Comparison of ENCODE assay signal across 8 cellular contexts in genomic region chr19:43560687-43561086, GRCh38. TPM values are rescaled to one million over a fixed set of nuclear protein-coding genes. Genes with fewer than 3 reads are reported as not detected.
DNase-seq lines count a peak whose midpoint lies in the region; ATAC-seq and TF ChIP-seq lines count a peak whose summit lies in the region.

No MANE protein-coding gene starts in this region.

- H2BK15ac ChIP-seq in mesenchymal stem cell (ENCODE audit: low read depth, poor library complexity, severe bottlenecking): no peak overlapping the region

- H3K27ac Mint-ChIP-seq in Caco-2 (ENCODE audit: unreplicated experiment) (no peak overlapping the region), IgD-negative memory B cell (peak overlapping the region; percentile 45 to 91 (median 55))
- H3K27ac Mint-ChIP-seq in activated naive CD4-positive, alpha-beta T cell treated with anti-CD3 and anti-CD28 coated beads, Interleukin-2, amount 50 U/mL, for 24 hours: peak overlapping the region; percentile 83

- H3K36me3 ChIP-seq in Caco-2 (ENCODE audit: control insufficient read depth, insufficient read depth, low read length) (peaks cover 2% of the 10 kb centered on the region), mesenchymal stem cell (ENCODE audit: control insufficient read depth in 1 of 2, insufficient read depth in 2 of 2, low read depth in 1 of 2, low read length in 2 of 2) (peaks cover 14 to 34% of the 10 kb centered on the region in 2 experiments)

- 74% methylated on average over 6 of the region's 6 CpGs for WGBS in mesenchymal stem cell

- H3K4me1 Mint-ChIP-seq in Caco-2 (ENCODE audit: low read depth, unreplicated experiment) (no peaks in the 10 kb centered on the region), IgD-negative memory B cell (peaks cover 21 to 35% (median 31%) of the 10 kb centered on the region in 3 donors)
- peaks cover 60% of the 10 kb centered on the region for H3K4me1 Mint-ChIP-seq in activated naive CD4-positive, alpha-beta T cell treated with anti-CD3 and anti-CD28 coated beads, Interleukin-2, amount 50 U/mL, for 24 hours

- H2BK5ac ChIP-seq in mesenchymal stem cell (ENCODE audit: low read depth, low read length, poor library complexity, severe bottlenecking): no peak overlapping the region

- H2AFZ ChIP-seq in mesenchymal stem cell (ENCODE audit: low read depth, low read length): no peak overlapping the region

- H3K4me3 Mint-ChIP-seq in Caco-2 (ENCODE audit: unreplicated experiment): no peak overlapping the region
- peak overlapping the region in 2 of 4 donors; percentile 11 to 65 for H3K4me3 Mint-ChIP-seq in IgD-negative memory B cell
- H3K4me3 Mint-ChIP-seq in activated naive CD4-positive, alpha-beta T cell treated with anti-CD3 and anti-CD28 coated beads, Interleukin-2, amount 50 U/mL, for 24 hours: peak overlapping the region; percentile 36

- CTCF ChIA-PET in Caco-2 (lab: Charles Lee): interaction anchor here (0.6 to 0.7 kb wide), 2 partner anchors 164 to 179 kb away, joined by 3 read pairs; no protein-coding TSS in a partner anchor

- H3K27me3 ChIP-seq in Caco-2 (replicated peaks; ENCODE audit: control insufficient read depth, insufficient read depth, low read length) (no peaks in the 10 kb centered on the region), mesenchymal stem cell (ENCODE audit: control insufficient read depth in 1 of 2, insufficient read depth in 1 of 2, low read length in 2 of 2) (no peaks in the 10 kb centered on the region)

- no peak overlapping the region for H3K23ac ChIP-seq in mesenchymal stem cell (ENCODE audit: low read length in 2 of 2)

- H3K14ac ChIP-seq in mesenchymal stem cell (ENCODE audit: low read length in 2 of 2): no peak overlapping the region

- peak overlapping the region; percentile 29 for H4K8ac ChIP-seq in mesenchymal stem cell (ENCODE audit: low read length)

- H3K27me3 Mint-ChIP-seq in Caco-2 (ENCODE audit: insufficient read depth, unreplicated experiment) (no peaks in the 10 kb centered on the region), IgD-negative memory B cell (peaks cover 2% of the 10 kb centered on the region)
- no peaks in the 10 kb centered on the region for H3K27me3 Mint-ChIP-seq in activated naive CD4-positive, alpha-beta T cell treated with anti-CD3 and anti-CD28 coated beads, Interleukin-2, amount 50 U/mL, for 24 hours

- no peak overlapping the region for H2BK120ac ChIP-seq in mesenchymal stem cell (ENCODE audit: low read depth, low read length)

- H3K4me3 ChIP-seq in Caco-2 (ENCODE audit: low read depth, low read length) (no peak overlapping the region), mesenchymal stem cell (ENCODE audit: insufficient read depth in 1 of 2, low read depth in 1 of 2, low read length in 2 of 2) (no peak overlapping the region)

- peaks cover 30% of the 10 kb centered on the region for H3K36me3 Mint-ChIP-seq in Caco-2 (ENCODE audit: insufficient read depth, unreplicated experiment)
- peaks cover 13% of the 10 kb centered on the region for H3K36me3 Mint-ChIP-seq in IgD-negative memory B cell
- peaks cover 7% of the 10 kb centered on the region for H3K36me3 Mint-ChIP-seq in activated naive CD4-positive, alpha-beta T cell treated with anti-CD3 and anti-CD28 coated beads, Interleukin-2, amount 50 U/mL, for 24 hours

- BruUV-seq in Caco-2 (replicated peaks; lab: Mats Ljungman, UMichigan): no TSS peak

- peak overlapping the region in 1 of 2 experiments; percentile 25 for H3K18ac ChIP-seq in mesenchymal stem cell (ENCODE audit: low read depth in 1 of 2, low read length in 2 of 2)

- peak in 1 of 2 experiments; percentile 37 for TF ChIP-seq CTCF in Caco-2 (IDR thresholded peaks at IDR 0.05; ENCODE audit: insufficient read depth in 1 of 2, low read depth in 1 of 2, low read length in 1 of 2, severe bottlenecking in 1 of 2, unreplicated experiment in 1 of 2)

- DNase-seq in Caco-2 (peak; percentile 54 to 55), mesenchymal stem cell (peak; percentile 66), mucosa of gallbladder (ENCODE audit: low spot score) (no peak), AML-193 (lab: John Stamatoyannopoulos, UW) (no peak)

- ATAC-seq in HG03439 (IDR thresholded peaks at IDR 0.05; ENCODE audit: unreplicated experiment) (no peak), GM21526 (IDR thresholded peaks at IDR 0.05; ENCODE audit: low FRiP score, unreplicated experiment) (no peak)

- H3K4me2 ChIP-seq in mesenchymal stem cell (ENCODE audit: low read length, poor library complexity, severe bottlenecking): no peak overlapping the region

- H2AK5ac ChIP-seq in mesenchymal stem cell (ENCODE audit: low read length, severe bottlenecking): no peak overlapping the region

- POLR2A ChIA-PET in Caco-2 (lab: Charles Lee): no interaction called here

- H3K9me3 Mint-ChIP-seq in Caco-2 (ENCODE audit: unreplicated experiment) (no peaks in the 10 kb centered on the region), IgD-negative memory B cell (peaks cover 0 to 1% (median 0%) of the 10 kb centered on the region in 3 donors)
- no peaks in the 10 kb centered on the region for H3K9me3 Mint-ChIP-seq in activated naive CD4-positive, alpha-beta T cell treated with anti-CD3 and anti-CD28 coated beads, Interleukin-2, amount 50 U/mL, for 24 hours

- H3K4me1 ChIP-seq in Caco-2: no peaks in the 10 kb centered on the region
- peaks cover 18% of the 10 kb centered on the region for H3K4me1 ChIP-seq in mesenchymal stem cell (ENCODE audit: control insufficient read depth, insufficient read depth, low read depth, low read length)

- no peak overlapping the region for H2BK12ac ChIP-seq in mesenchymal stem cell (ENCODE audit: low read length in 2 of 2)

- H3K27ac ChIP-seq in mesenchymal stem cell (ENCODE audit: low read length, poor library complexity, severe bottlenecking): no peak overlapping the region

- no peak overlapping the region for H3K9ac ChIP-seq in mesenchymal stem cell (ENCODE audit: low read length)

- peaks cover 13% of the 10 kb centered on the region for H3K79me1 ChIP-seq in mesenchymal stem cell (replicated peaks; ENCODE audit: low read length, poor library complexity, severe bottlenecking)

- intact Hi-C loops in Caco-2 (cut with micrococcal nuclease; ENCODE audit: unreplicated experiment): loop anchor here (2.0 kb wide), 1 partner anchor 34 kb away; no protein-coding TSS in a partner anchor

- H4K91ac ChIP-seq in mesenchymal stem cell (ENCODE audit: low read length): peak overlapping the region; percentile 65

- no peak overlapping the region for H3K4ac ChIP-seq in mesenchymal stem cell (ENCODE audit: low read depth in 1 of 2, low read length in 2 of 2)

- H3K9me3 ChIP-seq in Caco-2 (no peaks in the 10 kb centered on the region), mesenchymal stem cell (ENCODE audit: control insufficient read depth, low read length) (no peaks in the 10 kb centered on the region)

RNA-seq across cellular contexts. Expression of gene XRCC1, which starts 14.6 kb away (rescaled TPM):
- total RNA-seq in Caco-2 (2022) (40.7 and 44.5 TPM in 2 replicates), mucosa of gallbladder (33.6 TPM)
- polyA plus RNA-seq in IgD-negative memory B cell: 23.6 TPM
- 21.2 TPM for polyA plus RNA-seq in mesenchymal stem cell (2013, experiment 1 of 2)
- polyA plus RNA-seq in mesenchymal stem cell (2013, experiment 2 of 2): 21.8 TPM

RNA-seq across cellular contexts. Expression of gene PINLYP, which starts 14.9 kb away (rescaled TPM):
- total RNA-seq in Caco-2 (2022) (0.30 TPM in 1 of 2 replicates, not detected in the other), mucosa of gallbladder (13.3 TPM)
- polyA plus RNA-seq in IgD-negative memory B cell: not detected
- polyA plus RNA-seq in mesenchymal stem cell (2013, experiment 1 of 2): 0.17 TPM
- polyA plus RNA-seq in mesenchymal stem cell (2013, experiment 2 of 2): 0.21 TPM

RNA-seq across cellular contexts. Expression of gene ZNF575, which starts 27.7 kb away (rescaled TPM):
- 1.00 and 1.2 TPM in 2 replicates for total RNA-seq in Caco-2 (2022)
- polyA plus RNA-seq in IgD-negative memory B cell: 2.9 TPM
- polyA plus RNA-seq in mesenchymal stem cell (2013, experiment 1 of 2): 2.8 TPM
- 3.0 TPM for polyA plus RNA-seq in mesenchymal stem cell (2013, experiment 2 of 2)
- total RNA-seq in mucosa of gallbladder: 4.1 TPM

RNA-seq across cellular contexts. Expression of gene ETHE1, which starts 33.7 kb away (rescaled TPM):
- 39.6 and 42.5 TPM in 2 replicates for total RNA-seq in Caco-2 (2022)
- 25.2 TPM for polyA plus RNA-seq in IgD-negative memory B cell
- polyA plus RNA-seq in mesenchymal stem cell (2013, experiment 1 of 2): 44.4 TPM
- polyA plus RNA-seq in mesenchymal stem cell (2013, experiment 2 of 2): 43.3 TPM
- total RNA-seq in mucosa of gallbladder: 55.4 TPM

RNA-seq across cellular contexts. Expression of gene IRGQ, which starts 35.2 kb away (rescaled TPM):
- total RNA-seq in Caco-2 (2022) (27.7 and 30.1 TPM in 2 replicates), mucosa of gallbladder (35.7 TPM)
- 1.0 TPM for polyA plus RNA-seq in IgD-negative memory B cell
- polyA plus RNA-seq in mesenchymal stem cell (2013, experiment 1 of 2): 8.9 TPM
- polyA plus RNA-seq in mesenchymal stem cell (2013, experiment 2 of 2): 8.8 TPM

Comparison
In these comparisons a context has a peak if more than half of its experiments do, and no peak if none do; other contexts are left out.
1. DNase-seq: peak in Caco-2 (2 of 2) and mesenchymal stem cell (single experiment); none in mucosa of gallbladder (single experiment) and AML-193 (0 of 2).
2. RNA of gene PINLYP, which starts 14.9 kb away (total RNA-seq): 13.3 TPM in mucosa of gallbladder (single experiment); 0.30 TPM in Caco-2; every median in the first group is over 10 times any median in the second.